Comparison of ENCODE assay signal across 8 cellular contexts in genomic region chr1:185813401-185813979, GRCh38.
DNase-seq lines count a peak whose midpoint lies in the region; ATAC-seq and TF ChIP-seq lines count a peak whose summit lies in the region.

No MANE protein-coding gene starts in this region.

- H3K18ac ChIP-seq in mesenchymal stem cell (ENCODE audit: low read depth in 1 of 2, low read length in 2 of 2) = no peak overlapping the region

- H4K91ac ChIP-seq in mesenchymal stem cell (ENCODE audit: low read length) = no peak overlapping the region

- H2BK15ac ChIP-seq in mesenchymal stem cell (ENCODE audit: low read depth, poor library complexity, severe bottlenecking) = no peak overlapping the region

- H3K27me3 ChIP-seq in breast epithelium (no peaks in the 10 kb centered on the region), mesenchymal stem cell (ENCODE audit: control insufficient read depth in 1 of 2, insufficient read depth in 1 of 2, low read length in 2 of 2) (no peaks in the 10 kb centered on the region)

- H3K4me2 ChIP-seq in mesenchymal stem cell (ENCODE audit: low read length, poor library complexity, severe bottlenecking) = no peak overlapping the region

- H3K9me3 Mint-ChIP-seq in immature natural killer cell = no peaks in the 10 kb centered on the region

- DNase-seq in NCI-H2196 (lab: John Stamatoyannopoulos, UW; ENCODE audit: unreplicated experiment) = peak; percentile 28
- DNase-seq in NCI-H2196 treated with DMSO at 0.1 percent for 48 hours (lab: John Stamatoyannopoulos, UW; ENCODE audit: unreplicated experiment) = no peak
- DNase-seq in NCI-H526 treated with DMSO at 0.1 percent for 48 hours (lab: John Stamatoyannopoulos, UW) = peak; percentile 89
- DNase-seq in breast epithelium (ENCODE audit: low spot score in 2 of 2) = no peak
- DNase-seq in mesenchymal stem cell = peak; percentile 71
- DNase-seq in substantia nigra (lab: John Stamatoyannopoulos, UW) = no peak
- no peak for DNase-seq in immature natural killer cell

- H3K14ac ChIP-seq in mesenchymal stem cell (ENCODE audit: low read length in 2 of 2) = no peak overlapping the region

- peak; percentile 55 for ATAC-seq in HG02852 (IDR thresholded peaks at IDR 0.05; ENCODE audit: unreplicated experiment)

- H3K23ac ChIP-seq in mesenchymal stem cell (ENCODE audit: low read length in 2 of 2) = no peak overlapping the region

- intact Hi-C loops in breast epithelium (cut with DNase I; ENCODE audit: low total_unique reads) = no loop called here

- no peak overlapping the region for H3K27ac Mint-ChIP-seq in immature natural killer cell

- no peaks in the 10 kb centered on the region for H3K36me3 Mint-ChIP-seq in immature natural killer cell

- H2BK12ac ChIP-seq in mesenchymal stem cell (ENCODE audit: low read length in 2 of 2) = no peak overlapping the region

- peaks cover 5% of the 10 kb centered on the region for H3K79me1 ChIP-seq in mesenchymal stem cell (replicated peaks; ENCODE audit: low read length, poor library complexity, severe bottlenecking)

- H3K4me3 Mint-ChIP-seq in immature natural killer cell = no peak overlapping the region

- no peak overlapping the region for H4K8ac ChIP-seq in mesenchymal stem cell (ENCODE audit: low read length)

- H3K4me3 ChIP-seq in breast epithelium (no peak overlapping the region), mesenchymal stem cell (ENCODE audit: insufficient read depth in 1 of 2, low read depth in 1 of 2, low read length in 2 of 2) (no peak overlapping the region)

- H3K27me3 Mint-ChIP-seq in immature natural killer cell (ENCODE audit: low read depth in 3 of 3) = peaks cover 0 to 6% (median 0%) of the 10 kb centered on the region in 3 donors

- H3K36me3 ChIP-seq in breast epithelium (no peaks in the 10 kb centered on the region), mesenchymal stem cell (ENCODE audit: control insufficient read depth in 1 of 2, insufficient read depth in 2 of 2, low read depth in 1 of 2, low read length in 2 of 2) (no peaks in the 10 kb centered on the region)

- H3K27ac ChIP-seq in breast epithelium (no peak overlapping the region), mesenchymal stem cell (ENCODE audit: low read length, poor library complexity, severe bottlenecking) (no peak overlapping the region), substantia nigra (ENCODE audit: low read depth, low read length, poor library complexity, severe bottlenecking) (no peak overlapping the region)

- H3K9ac ChIP-seq in mesenchymal stem cell (ENCODE audit: low read length) = peak overlapping the region; percentile 53

- H3K4me1 Mint-ChIP-seq in immature natural killer cell = no peaks in the 10 kb centered on the region

- H2AK5ac ChIP-seq in mesenchymal stem cell (ENCODE audit: low read length, severe bottlenecking) = no peak overlapping the region

- no peak overlapping the region for H2BK5ac ChIP-seq in mesenchymal stem cell (ENCODE audit: low read depth, low read length, poor library complexity, severe bottlenecking)

- H3K4ac ChIP-seq in mesenchymal stem cell (ENCODE audit: low read depth in 1 of 2, low read length in 2 of 2) = no peak overlapping the region

- TF ChIP-seq CTCF in breast epithelium (IDR thresholded peaks at IDR 0.05) = peak in 2 of 3 donors; percentile 12 to 13

- H2AFZ ChIP-seq in mesenchymal stem cell (ENCODE audit: low read depth, low read length) = no peak overlapping the region

- no peaks in the 10 kb centered on the region for H3K4me1 ChIP-seq in breast epithelium
- H3K4me1 ChIP-seq in mesenchymal stem cell (ENCODE audit: control insufficient read depth, insufficient read depth, low read depth, low read length) = no peaks in the 10 kb centered on the region

- 100% methylated on average over 1 of the region's 2 CpGs for WGBS in mesenchymal stem cell

- no peak overlapping the region for H2BK120ac ChIP-seq in mesenchymal stem cell (ENCODE audit: low read depth, low read length)

- no peak for TF ChIP-seq POLR2A in breast epithelium (IDR thresholded peaks at IDR 0.05)

- no peaks in the 10 kb centered on the region for H3K9me3 ChIP-seq in breast epithelium
- no peaks in the 10 kb centered on the region for H3K9me3 ChIP-seq in mesenchymal stem cell (ENCODE audit: control insufficient read depth, low read length)

Comparison
In these comparisons a context has a peak if more than half of its experiments do, and no peak if none do; other contexts are left out.
1. DNase-seq: peak in NCI-H2196 (single experiment), NCI-H526 treated with DMSO at 0.1 percent for 48 hours (single experiment) and mesenchymal stem cell (single experiment); none in NCI-H2196 treated with DMSO at 0.1 percent for 48 hours (single experiment), breast epithelium (0 of 2), substantia nigra (0 of 49) and immature natural killer cell (0 of 3).